Comparison of ENCODE assay signal across 37 cellular contexts in genomic region chr20:56607061-56607704, GRCh38. TPM values are rescaled to one million over a fixed set of nuclear protein-coding genes. Genes with fewer than 3 reads are reported as not detected.
"Had no signal": no experiment of that assay in that cellular context is flagged by ENCODE, and none has a peak within 500 bp of the region (broad histone marks: within the 10 kb centered on the region; RNA-seq: fewer than 3 reads in every experiment).

No MANE protein-coding gene starts in this region.

- H3K36me3 ChIP-seq: adrenal gland, ascending aorta, cardiac muscle cell, gastroesophageal sphincter, ovary, right lobe of liver, thoracic aorta, upper lobe of right lung, WERI-Rb-1 had no signal

- ATAC-seq: gastroesophageal sphincter; naive thymus-derived CD4-positive, alpha-beta T cell; stimulated activated naive CD8-positive, alpha-beta T cell treated with anti-CD3 and anti-CD28 coated beads, Interleukin-15, Interleukin-2, amounts not matched to agents 100 U/mL and 50 U/mL, for 24 hours had no signal

- H3K9me3 ChIP-seq: adrenal gland, ascending aorta, gastroesophageal sphincter, ovary, right lobe of liver, thoracic aorta, upper lobe of right lung had no signal

- H3K4me1 Mint-ChIP-seq: activated CD4-positive, alpha-beta T cell treated with anti-CD3 and anti-CD28 coated beads, Interleukin-2, amount 10 ng/mL, durations not matched to agents 24 days and 14 days; activated naive CD8-positive, alpha-beta T cell treated with anti-CD3 and anti-CD28 coated beads for 36 hours; brain; memory B cell had no signal

- DNase-seq: activated CD4-positive, alpha-beta memory T cell treated with anti-CD3 and anti-CD28 coated beads for 36 hours; activated CD4-positive, alpha-beta T cell treated with anti-CD3 and anti-CD28 coated beads, Interleukin-2, amount 10 ng/mL, durations not matched to agents 24 days and 14 days; activated CD4-positive, CD25-positive, alpha-beta regulatory T cell treated with anti-CD3 and anti-CD28 coated beads, Interleukin-2, amount 50 U/mL, for 72 hours; activated CD8-positive, alpha-beta memory T cell treated with anti-CD3 and anti-CD28 coated beads, Interleukin-2, amount 50 U/mL, for 4 hours; activated effector memory CD4-positive, alpha-beta T cell treated with anti-CD3 and anti-CD28 coated beads, Interleukin-2, amount 50 U/mL, for 16 hours; activated naive CD4-positive, alpha-beta T cell treated with anti-CD3 and anti-CD28 coated beads for 36 hours; activated naive CD8-positive, alpha-beta T cell treated with anti-CD3 and anti-CD28 coated beads for 36 hours; activated T-cell treated with anti-CD3 and anti-CD28 coated beads, Interleukin-2, amount 50 U/mL, for 1 hour; adrenal gland; cerebellar nuclear complex; hippocampal formation; midbrain; naive thymus-derived CD4-positive, alpha-beta T cell; ovary; right lobe of liver; stimulated activated CD4-positive, alpha-beta T cell treated with anti-CD3 and anti-CD28 coated beads, Interleukin-12 subunit alpha, Interleukin-12 subunit beta, amount 100 ng/mL, for 4 hours; stimulated activated CD4-positive, alpha-beta T cell treated with anti-CD3 and anti-CD28 coated beads, Interleukin-4, amount 100 ng/mL, for 1 hour; stimulated activated naive CD8-positive, alpha-beta T cell treated with anti-CD3 and anti-CD28 coated beads, Interleukin-15, Interleukin-2, amounts not matched to agents 100 U/mL and 50 U/mL, for 24 hours; T-helper 9 cell; upper lobe of right lung; WERI-Rb-1 had no signal

- FAIRE-seq: endothelial cell of umbilical vein, TTC549 had no signal

- H3K4me3 Mint-ChIP-seq: activated CD4-positive, alpha-beta memory T cell treated with anti-CD3 and anti-CD28 coated beads for 36 hours; activated CD4-positive, alpha-beta T cell treated with anti-CD3 and anti-CD28 coated beads, Interleukin-2, amount 10 ng/mL, durations not matched to agents 24 days and 14 days; activated naive CD4-positive, alpha-beta T cell treated with anti-CD3 and anti-CD28 coated beads for 36 hours; activated naive CD8-positive, alpha-beta T cell treated with anti-CD3 and anti-CD28 coated beads for 36 hours; activated T-helper 1 cell treated with anti-CD3 and anti-CD28 coated beads, Interleukin-12 subunit alpha, Interleukin-12 subunit beta, Interleukin-2, Interleukin-4 antibody, amounts not matched to agents 30 ng/mL and 10 ng/mL and 1 ng/mL, durations not matched to agents 14 hours and 24 hours and 36 hours; brain; memory B cell; naive thymus-derived CD4-positive, alpha-beta T cell had no signal

- H3K4me1 ChIP-seq: adrenal gland, ascending aorta, gastroesophageal sphincter, right lobe of liver, upper lobe of right lung had no signal

- H3K27me3 Mint-ChIP-seq: activated naive CD8-positive, alpha-beta T cell treated with anti-CD3 and anti-CD28 coated beads for 36 hours; memory B cell had no signal

- H3K27ac ChIP-seq: adrenal gland, ascending aorta, cardiac muscle cell, coronary artery, gastroesophageal sphincter, ovary, right lobe of liver, thoracic aorta, upper lobe of right lung, WERI-Rb-1 had no signal

- H3K4me3 ChIP-seq: adrenal gland, ascending aorta, cardiac muscle cell, coronary artery, gastroesophageal sphincter, ovary, right lobe of liver, thoracic aorta, upper lobe of right lung had no signal

- H3K27me3 ChIP-seq: adrenal gland, ascending aorta, cardiac muscle cell, gastroesophageal sphincter, ovary, right lobe of liver, upper lobe of right lung had no signal

- H3K9me3 Mint-ChIP-seq: activated CD4-positive, alpha-beta memory T cell treated with anti-CD3 and anti-CD28 coated beads for 36 hours; activated CD4-positive, alpha-beta T cell treated with anti-CD3 and anti-CD28 coated beads, Interleukin-2, amount 10 ng/mL, durations not matched to agents 24 days and 14 days; activated naive CD4-positive, alpha-beta T cell treated with anti-CD3 and anti-CD28 coated beads for 36 hours; activated naive CD8-positive, alpha-beta T cell treated with anti-CD3 and anti-CD28 coated beads for 36 hours; activated T-helper 1 cell treated with anti-CD3 and anti-CD28 coated beads, Interleukin-12 subunit alpha, Interleukin-12 subunit beta, Interleukin-2, Interleukin-4 antibody, amounts not matched to agents 30 ng/mL and 10 ng/mL and 1 ng/mL, durations not matched to agents 14 hours and 24 hours and 36 hours; brain; memory B cell; naive thymus-derived CD4-positive, alpha-beta T cell had no signal

- H3K27ac Mint-ChIP-seq: activated CD4-positive, alpha-beta memory T cell treated with anti-CD3 and anti-CD28 coated beads for 36 hours; activated CD4-positive, alpha-beta T cell treated with anti-CD3 and anti-CD28 coated beads, Interleukin-2, amount 10 ng/mL, durations not matched to agents 24 days and 14 days; activated naive CD4-positive, alpha-beta T cell treated with anti-CD3 and anti-CD28 coated beads for 36 hours; activated naive CD8-positive, alpha-beta T cell treated with anti-CD3 and anti-CD28 coated beads for 36 hours; activated T-helper 1 cell treated with anti-CD3 and anti-CD28 coated beads, Interleukin-12 subunit alpha, Interleukin-12 subunit beta, Interleukin-2, Interleukin-4 antibody, amounts not matched to agents 30 ng/mL and 10 ng/mL and 1 ng/mL, durations not matched to agents 14 hours and 24 hours and 36 hours; brain; memory B cell; naive thymus-derived CD4-positive, alpha-beta T cell; progenitor cell of endocrine pancreas had no signal

- H3K36me3 Mint-ChIP-seq: activated CD4-positive, alpha-beta memory T cell treated with anti-CD3 and anti-CD28 coated beads for 36 hours; activated naive CD8-positive, alpha-beta T cell treated with anti-CD3 and anti-CD28 coated beads for 36 hours; brain; memory B cell; naive thymus-derived CD4-positive, alpha-beta T cell had no signal

RNA-seq across cellular contexts. Expression of gene TFAP2C, which starts 21.9 kb away (rescaled TPM):
- total RNA-seq: activated CD4-positive, alpha-beta memory T cell treated with anti-CD3 and anti-CD28 coated beads for 36 hours; activated CD4-positive, alpha-beta T cell treated with anti-CD3 and anti-CD28 coated beads, Interleukin-2, amount 10 ng/mL, durations not matched to agents 24 days and 14 days; activated CD8-positive, alpha-beta memory T cell treated with anti-CD3 and anti-CD28 coated beads for 36 hours; activated naive CD4-positive, alpha-beta T cell treated with anti-CD3 and anti-CD28 coated beads for 36 hours; activated naive CD8-positive, alpha-beta T cell treated with anti-CD3 and anti-CD28 coated beads for 36 hours; activated T-helper 1 cell treated with anti-CD3 and anti-CD28 coated beads, Interleukin-12 subunit alpha, Interleukin-12 subunit beta, Interleukin-2, Interleukin-4 antibody, amounts not matched to agents 30 ng/mL and 10 ng/mL and 1 ng/mL, durations not matched to agents 14 hours and 24 hours and 36 hours; endothelial cell of umbilical vein; fibroblast of lung; naive thymus-derived CD4-positive, alpha-beta T cell; renal cortical epithelial cell; right lobe of liver; skeletal muscle tissue had no signal
- polyA plus RNA-seq: cardiac muscle cell; naive thymus-derived CD4-positive, alpha-beta T cell; neural cell had no signal
